In the genomic region with DNA sequence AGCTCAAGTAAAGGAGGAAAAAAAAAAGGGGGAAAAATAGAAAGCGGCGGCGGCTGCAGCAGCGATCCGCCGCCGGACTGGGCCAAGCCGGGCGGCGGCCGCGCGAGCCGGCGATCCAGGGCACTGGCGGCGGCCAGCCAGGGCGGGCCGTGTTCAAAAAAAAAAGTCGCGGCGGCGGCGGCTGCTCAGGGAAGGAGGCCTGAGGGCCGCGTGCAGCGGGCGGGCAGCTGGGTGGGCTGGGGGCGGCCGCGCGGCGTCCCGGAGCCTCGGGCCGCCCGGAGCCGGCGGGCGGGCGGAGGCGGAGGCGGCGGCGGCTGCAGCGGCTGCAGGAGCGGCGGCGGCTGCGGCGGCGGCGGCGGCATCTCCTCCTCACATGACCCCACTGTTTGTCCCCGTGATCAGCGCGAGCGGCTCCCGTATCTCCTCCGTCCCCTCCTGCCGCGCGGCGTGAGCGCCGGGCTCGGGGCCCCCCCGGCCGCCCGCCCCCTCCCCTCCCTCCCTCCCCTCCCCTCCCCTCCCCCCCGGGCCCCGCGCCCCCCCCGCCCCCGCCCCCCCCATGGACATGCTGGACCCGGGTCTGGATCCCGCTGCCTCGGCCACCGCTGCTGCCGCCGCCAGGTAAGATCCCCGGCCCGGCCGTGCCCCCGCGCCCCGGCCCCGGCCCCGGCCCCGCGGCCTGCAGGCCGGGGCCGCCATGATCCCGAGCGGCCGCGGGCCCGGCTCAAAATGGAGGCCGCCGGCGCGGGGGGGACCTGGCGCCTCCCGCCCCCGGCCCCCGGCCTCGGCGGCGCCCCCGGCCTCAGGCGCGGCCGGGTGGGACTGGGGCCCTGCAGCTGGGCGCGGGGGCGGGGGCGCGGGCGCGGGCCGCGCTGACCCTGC, we compare ENCODE assay signal across 1 cellular context.
TF ChIP-seq lines count a peak whose summit lies in the region.

TSS of gene USF2 (plus strand) at position 417 of the 879 bp plus-strand sequence. CDS start at position 557, 140 bp downstream.

TF ChIP-seq in GM12878, 131 proteins besides CTCF, POLR2A, EP300 and RAD21 (continued from another document and continues in another):
- TF ChIP-seq, protein P1, sequence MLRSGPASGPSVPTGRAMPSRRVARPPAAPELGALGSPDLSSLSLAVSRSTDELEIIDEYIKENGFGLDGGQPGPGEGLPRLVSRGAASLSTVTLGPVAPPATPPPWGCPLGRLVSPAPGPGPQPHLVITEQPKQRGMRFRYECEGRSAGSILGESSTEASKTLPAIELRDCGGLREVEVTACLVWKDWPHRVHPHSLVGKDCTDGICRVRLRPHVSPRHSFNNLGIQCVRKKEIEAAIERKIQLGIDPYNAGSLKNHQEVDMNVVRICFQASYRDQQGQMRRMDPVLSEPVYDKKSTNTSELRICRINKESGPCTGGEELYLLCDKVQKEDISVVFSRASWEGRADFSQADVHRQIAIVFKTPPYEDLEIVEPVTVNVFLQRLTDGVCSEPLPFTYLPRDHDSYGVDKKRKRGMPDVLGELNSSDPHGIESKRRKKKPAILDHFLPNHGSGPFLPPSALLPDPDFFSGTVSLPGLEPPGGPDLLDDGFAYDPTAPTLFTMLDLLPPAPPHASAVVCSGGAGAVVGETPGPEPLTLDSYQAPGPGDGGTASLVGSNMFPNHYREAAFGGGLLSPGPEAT (IDR thresholded peaks at IDR 0.05; ENCODE audit: low read depth): no peak
- TF ChIP-seq CEBPB (IDR thresholded peaks at IDR 0.05; ENCODE audit: borderline replicate concordance in 1 of 2, low read depth in 2 of 2, low read length in 2 of 2): no peak
- TF ChIP-seq, protein P2, sequence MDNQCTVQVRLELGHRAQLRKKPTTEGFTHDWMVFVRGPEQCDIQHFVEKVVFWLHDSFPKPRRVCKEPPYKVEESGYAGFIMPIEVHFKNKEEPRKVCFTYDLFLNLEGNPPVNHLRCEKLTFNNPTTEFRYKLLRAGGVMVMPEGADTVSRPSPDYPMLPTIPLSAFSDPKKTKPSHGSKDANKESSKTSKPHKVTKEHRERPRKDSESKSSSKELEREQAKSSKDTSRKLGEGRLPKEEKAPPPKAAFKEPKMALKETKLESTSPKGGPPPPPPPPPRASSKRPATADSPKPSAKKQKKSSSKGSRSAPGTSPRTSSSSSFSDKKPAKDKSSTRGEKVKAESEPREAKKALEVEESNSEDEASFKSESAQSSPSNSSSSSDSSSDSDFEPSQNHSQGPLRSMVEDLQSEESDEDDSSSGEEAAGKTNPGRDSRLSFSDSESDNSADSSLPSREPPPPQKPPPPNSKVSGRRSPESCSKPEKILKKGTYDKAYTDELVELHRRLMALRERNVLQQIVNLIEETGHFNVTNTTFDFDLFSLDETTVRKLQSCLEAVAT (IDR thresholded peaks at IDR 0.05): no peak
- TF ChIP-seq, protein P3, sequence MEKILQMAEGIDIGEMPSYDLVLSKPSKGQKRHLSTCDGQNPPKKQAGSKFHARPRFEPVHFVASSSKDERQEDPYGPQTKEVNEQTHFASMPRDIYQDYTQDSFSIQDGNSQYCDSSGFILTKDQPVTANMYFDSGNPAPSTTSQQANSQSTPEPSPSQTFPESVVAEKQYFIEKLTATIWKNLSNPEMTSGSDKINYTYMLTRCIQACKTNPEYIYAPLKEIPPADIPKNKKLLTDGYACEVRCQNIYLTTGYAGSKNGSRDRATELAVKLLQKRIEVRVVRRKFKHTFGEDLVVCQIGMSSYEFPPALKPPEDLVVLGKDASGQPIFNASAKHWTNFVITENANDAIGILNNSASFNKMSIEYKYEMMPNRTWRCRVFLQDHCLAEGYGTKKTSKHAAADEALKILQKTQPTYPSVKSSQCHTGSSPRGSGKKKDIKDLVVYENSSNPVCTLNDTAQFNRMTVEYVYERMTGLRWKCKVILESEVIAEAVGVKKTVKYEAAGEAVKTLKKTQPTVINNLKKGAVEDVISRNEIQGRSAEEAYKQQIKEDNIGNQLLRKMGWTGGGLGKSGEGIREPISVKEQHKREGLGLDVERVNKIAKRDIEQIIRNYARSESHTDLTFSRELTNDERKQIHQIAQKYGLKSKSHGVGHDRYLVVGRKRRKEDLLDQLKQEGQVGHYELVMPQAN (conservative IDR thresholded peaks at IDR 0.05): 0 out of 2 replicates have a peak, but pooled peaks have one; percentile 53
- TF ChIP-seq JUND (IDR thresholded peaks at IDR 0.05; ENCODE audit: low read depth, low read length): no peak
- TF ChIP-seq NR2C2 (IDR thresholded peaks at IDR 0.05; ENCODE audit: borderline replicate concordance, control insufficient read depth, insufficient read length, low read depth): no peak
- peak in 1 of 2 experiments; percentile 42; a peak in 1 of 3 replicates for TF ChIP-seq EGR1 (IDR thresholded peaks at IDR 0.05; ENCODE audit: borderline replicate concordance in 1 of 2, low read depth in 2 of 2, low read length in 2 of 2)
- TF ChIP-seq CHD4 (IDR thresholded peaks at IDR 0.05): no peak
- TF ChIP-seq E4F1 (IDR thresholded peaks at IDR 0.05; ENCODE audit: borderline replicate concordance, partially characterized antibody): no peak
- TF ChIP-seq HCFC1 (IDR thresholded peaks at IDR 0.05; ENCODE audit: low read length): no peak
- TF ChIP-seq EZH2 (IDR thresholded peaks at IDR 0.05; ENCODE audit: borderline replicate concordance, control insufficient read depth, low read depth, low read length): no peak
- no peak for TF ChIP-seq ZBTB11 (CRISPR knock-in tag; IDR thresholded peaks at IDR 0.05)
- TF ChIP-seq SIX5 (IDR thresholded peaks at IDR 0.05; ENCODE audit: low read depth, low read length, severe bottlenecking): no peak
- no peak for TF ChIP-seq IRF3 (IDR thresholded peaks at IDR 0.05)
- peak; percentile 4 for TF ChIP-seq FOS (IDR thresholded peaks at IDR 0.05; ENCODE audit: borderline replicate concordance, extremely low read depth, insufficient read length)
- peak; percentile 62; the same call in 1 of the 2 replicates for TF ChIP-seq RAD51 (IDR thresholded peaks at IDR 0.05)
- TF ChIP-seq ESRRA (IDR thresholded peaks at IDR 0.05; ENCODE audit: low read length): no peak
- no peak for TF ChIP-seq SMAD5 (IDR thresholded peaks at IDR 0.05; ENCODE audit: low read depth)
- TF ChIP-seq JUNB (IDR thresholded peaks at IDR 0.05): no peak
- no peak for TF ChIP-seq BMI1 (IDR thresholded peaks at IDR 0.05; ENCODE audit: borderline replicate concordance)
- TF ChIP-seq LARP7 (IDR thresholded peaks at IDR 0.05): no peak
- no peak for TF ChIP-seq IRF4 (IDR thresholded peaks at IDR 0.05; ENCODE audit: low read depth, low read length)
- peak; percentile 78 for TF ChIP-seq USF1 (IDR thresholded peaks at IDR 0.05; ENCODE audit: borderline replicate concordance, extremely low read length, insufficient read depth, low read depth, low read length)
- TF ChIP-seq DPF2 (IDR thresholded peaks at IDR 0.05): no peak
- TF ChIP-seq BHLHE40 (IDR thresholded peaks at IDR 0.05; ENCODE audit: borderline replicate concordance in 1 of 2, low read depth in 2 of 2, low read length in 1 of 2): peak in 1 of 2 experiments; percentile 73; a peak in 2 of 4 replicates
- TF ChIP-seq USF2 (IDR thresholded peaks at IDR 0.05; ENCODE audit: borderline replicate concordance, low read depth, low read length): peak; percentile 50
- TF ChIP-seq NFYA (IDR thresholded peaks at IDR 0.05; ENCODE audit: borderline replicate concordance, low read depth, low read length): no peak
- no peak for TF ChIP-seq ATF7 (IDR thresholded peaks at IDR 0.05; ENCODE audit: low read depth)
- TF ChIP-seq ELK1 (IDR thresholded peaks at IDR 0.05; ENCODE audit: low read depth, low read length): no peak
- no peak for TF ChIP-seq SMC3 (IDR thresholded peaks at IDR 0.05; ENCODE audit: borderline replicate concordance, low read length)
- TF ChIP-seq SUZ12 (IDR thresholded peaks at IDR 0.05; ENCODE audit: unreplicated experiment): no peak
- no peak for TF ChIP-seq PAX5 (IDR thresholded peaks at IDR 0.05; ENCODE audit: borderline replicate concordance, low read depth, low read length)
- no peak for TF ChIP-seq TAF1 (IDR thresholded peaks at IDR 0.05; ENCODE audit: borderline replicate concordance, low read depth, low read length)
- TF ChIP-seq, protein P4, sequence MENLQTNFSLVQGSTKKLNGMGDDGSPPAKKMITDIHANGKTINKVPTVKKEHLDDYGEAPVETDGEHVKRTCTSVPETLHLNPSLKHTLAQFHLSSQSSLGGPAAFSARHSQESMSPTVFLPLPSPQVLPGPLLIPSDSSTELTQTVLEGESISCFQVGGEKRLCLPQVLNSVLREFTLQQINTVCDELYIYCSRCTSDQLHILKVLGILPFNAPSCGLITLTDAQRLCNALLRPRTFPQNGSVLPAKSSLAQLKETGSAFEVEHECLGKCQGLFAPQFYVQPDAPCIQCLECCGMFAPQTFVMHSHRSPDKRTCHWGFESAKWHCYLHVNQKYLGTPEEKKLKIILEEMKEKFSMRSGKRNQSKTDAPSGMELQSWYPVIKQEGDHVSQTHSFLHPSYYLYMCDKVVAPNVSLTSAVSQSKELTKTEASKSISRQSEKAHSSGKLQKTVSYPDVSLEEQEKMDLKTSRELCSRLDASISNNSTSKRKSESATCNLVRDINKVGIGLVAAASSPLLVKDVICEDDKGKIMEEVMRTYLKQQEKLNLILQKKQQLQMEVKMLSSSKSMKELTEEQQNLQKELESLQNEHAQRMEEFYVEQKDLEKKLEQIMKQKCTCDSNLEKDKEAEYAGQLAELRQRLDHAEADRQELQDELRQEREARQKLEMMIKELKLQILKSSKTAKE (IDR thresholded peaks at IDR 0.05; ENCODE audit: low read depth, poor library complexity, severe bottlenecking): no peak
- TF ChIP-seq TCF7 (IDR thresholded peaks at IDR 0.05; ENCODE audit: borderline replicate concordance): no peak
- no peak for TF ChIP-seq NBN (IDR thresholded peaks at IDR 0.05)
- TF ChIP-seq HDAC2 (IDR thresholded peaks at IDR 0.05): no peak
- no peak for TF ChIP-seq WRNIP1 (IDR thresholded peaks at IDR 0.05; ENCODE audit: borderline replicate concordance, low read depth, low read length)
- no peak for TF ChIP-seq KLF5 (IDR thresholded peaks at IDR 0.05; ENCODE audit: partially characterized antibody)
